In genomic region chr1:113041569-113042335, GRCh38 we compare ENCODE assay signal across 1 cellular context.
A peak's percentile ranks its signal among the peaks of the same experiment; 100 is the strongest.
TF ChIP-seq lines count a peak whose summit lies in the region.

No MANE protein-coding gene starts in this region.

TF ChIP-seq in K562, 482 proteins besides CTCF, POLR2A, EP300 and RAD21 (continued from another document and continues in another):
- TF ChIP-seq, protein P1, sequence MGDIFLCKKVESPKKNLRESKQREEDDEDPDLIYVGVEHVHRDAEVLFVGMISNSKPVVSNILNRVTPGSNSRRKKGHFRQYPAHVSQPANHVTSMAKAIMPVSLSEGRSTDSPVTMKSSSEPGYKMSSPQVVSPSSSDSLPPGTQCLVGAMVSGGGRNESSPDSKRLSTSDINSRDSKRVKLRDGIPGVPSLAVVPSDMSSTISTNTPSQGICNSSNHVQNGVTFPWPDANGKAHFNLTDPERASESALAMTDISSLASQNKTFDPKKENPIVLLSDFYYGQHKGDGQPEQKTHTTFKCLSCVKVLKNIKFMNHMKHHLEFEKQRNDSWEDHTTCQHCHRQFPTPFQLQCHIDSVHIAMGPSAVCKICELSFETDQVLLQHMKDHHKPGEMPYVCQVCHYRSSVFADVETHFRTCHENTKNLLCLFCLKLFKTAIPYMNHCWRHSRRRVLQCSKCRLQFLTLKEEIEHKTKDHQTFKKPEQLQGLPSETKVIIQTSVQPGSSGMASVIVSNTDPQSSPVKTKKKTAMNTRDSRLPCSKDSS (IDR thresholded peaks at IDR 0.05; ENCODE audit: low read depth, partially characterized antibody), result no peak
- TF ChIP-seq RFX1 (IDR thresholded peaks at IDR 0.05) (no peak), KLF13 (tag; IDR thresholded peaks at IDR 0.05; ENCODE audit: borderline replicate concordance, low read depth) (no peak), ZNF436 (CRISPR knock-in tag; IDR thresholded peaks at IDR 0.05) (no peak), MAFF (IDR thresholded peaks at IDR 0.05; ENCODE audit: low read length) (no peak; the same call in 1 of the 2 replicates), HEY1 (CRISPR knock-in tag; IDR thresholded peaks at IDR 0.05; ENCODE audit: borderline replicate concordance) (no peak), SMARCE1 (IDR thresholded peaks at IDR 0.05) (peak; percentile 29; the same call in 1 of the 2 replicates), NCOR1 (IDR thresholded peaks at IDR 0.05) (peak; percentile 90), RBM17 (IDR thresholded peaks at IDR 0.05; ENCODE audit: borderline replicate concordance, low read depth, low read length) (no peak), SIN3A (IDR thresholded peaks at IDR 0.05; ENCODE audit: borderline replicate concordance in 2 of 2, control insufficient read depth in 1 of 2, low read depth in 2 of 2, low read length in 2 of 2) (no peak), ATF6 (CRISPR knock-in tag; IDR thresholded peaks at IDR 0.05) (no peak), MED1 (CRISPR knock-in tag; IDR thresholded peaks at IDR 0.05; ENCODE audit: borderline replicate concordance) (no peak), CGGBP1 (CRISPR knock-in tag; IDR thresholded peaks at IDR 0.05) (no peak), NFXL1 (CRISPR knock-in tag; IDR thresholded peaks at IDR 0.05) (no peak), ARID2 (IDR thresholded peaks at IDR 0.05) (no peak), GATAD2B (IDR thresholded peaks at IDR 0.05; ENCODE audit: borderline replicate concordance) (no peak), IRF2 (CRISPR knock-in tag; IDR thresholded peaks at IDR 0.05) (no peak), ZNF79 (CRISPR knock-in tag; IDR thresholded peaks at IDR 0.05; ENCODE audit: low read depth) (no peak), ZNF512 (tag; IDR thresholded peaks at IDR 0.05) (no peak), RNF219 (CRISPR knock-in tag; IDR thresholded peaks at IDR 0.05) (no peak), HDAC2 (IDR thresholded peaks at IDR 0.05) (no peak; the same call in 1 of the 2 replicates), SMARCC2 (IDR thresholded peaks at IDR 0.05; ENCODE audit: low read depth) (no peak), ZNF668 (CRISPR knock-in tag; IDR thresholded peaks at IDR 0.05) (no peak), ZNF695 (CRISPR knock-in tag; IDR thresholded peaks at IDR 0.05) (no peak), RAD51 (IDR thresholded peaks at IDR 0.05; ENCODE audit: borderline replicate concordance, low read depth) (no peak), RB1 (IDR thresholded peaks at IDR 0.05; ENCODE audit: low read depth) (0 out of 2 replicates have a peak, but pooled peaks have one; percentile 19), CREB3L1 (IDR thresholded peaks at IDR 0.05; ENCODE audit: borderline replicate concordance, low read depth) (no peak), TCF3 (CRISPR knock-in tag; IDR thresholded peaks at IDR 0.05) (peak; percentile 89), NR4A1 (CRISPR knock-in tag; IDR thresholded peaks at IDR 0.05) (no peak), NR4A1 (tag; IDR thresholded peaks at IDR 0.05) (no peak)
- TF ChIP-seq, protein P2, sequence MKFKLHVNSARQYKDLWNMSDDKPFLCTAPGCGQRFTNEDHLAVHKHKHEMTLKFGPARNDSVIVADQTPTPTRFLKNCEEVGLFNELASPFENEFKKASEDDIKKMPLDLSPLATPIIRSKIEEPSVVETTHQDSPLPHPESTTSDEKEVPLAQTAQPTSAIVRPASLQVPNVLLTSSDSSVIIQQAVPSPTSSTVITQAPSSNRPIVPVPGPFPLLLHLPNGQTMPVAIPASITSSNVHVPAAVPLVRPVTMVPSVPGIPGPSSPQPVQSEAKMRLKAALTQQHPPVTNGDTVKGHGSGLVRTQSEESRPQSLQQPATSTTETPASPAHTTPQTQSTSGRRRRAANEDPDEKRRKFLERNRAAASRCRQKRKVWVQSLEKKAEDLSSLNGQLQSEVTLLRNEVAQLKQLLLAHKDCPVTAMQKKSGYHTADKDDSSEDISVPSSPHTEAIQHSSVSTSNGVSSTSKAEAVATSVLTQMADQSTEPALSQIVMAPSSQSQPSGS (CRISPR knock-in tag; IDR thresholded peaks at IDR 0.05), result no peak
- TF ChIP-seq, protein P3, sequence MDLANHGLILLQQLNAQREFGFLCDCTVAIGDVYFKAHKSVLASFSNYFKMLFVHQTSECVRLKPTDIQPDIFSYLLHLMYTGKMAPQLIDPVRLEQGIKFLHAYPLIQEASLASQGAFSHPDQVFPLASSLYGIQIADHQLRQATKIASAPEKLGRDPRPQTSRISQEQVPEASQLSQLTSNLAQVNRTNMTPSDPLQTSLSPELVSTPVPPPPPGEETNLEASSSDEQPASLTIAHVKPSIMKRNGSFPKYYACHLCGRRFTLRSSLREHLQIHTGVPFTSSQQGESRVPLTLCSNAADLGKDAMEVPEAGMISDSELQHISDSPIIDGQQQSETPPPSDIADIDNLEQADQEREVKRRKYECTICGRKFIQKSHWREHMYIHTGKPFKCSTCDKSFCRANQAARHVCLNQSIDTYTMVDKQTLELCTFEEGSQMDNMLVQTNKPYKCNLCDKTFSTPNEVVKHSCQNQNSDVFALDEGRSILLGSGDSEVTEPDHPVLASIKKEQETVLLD (IDR thresholded peaks at IDR 0.05), result no peak
- TF ChIP-seq, protein P4, sequence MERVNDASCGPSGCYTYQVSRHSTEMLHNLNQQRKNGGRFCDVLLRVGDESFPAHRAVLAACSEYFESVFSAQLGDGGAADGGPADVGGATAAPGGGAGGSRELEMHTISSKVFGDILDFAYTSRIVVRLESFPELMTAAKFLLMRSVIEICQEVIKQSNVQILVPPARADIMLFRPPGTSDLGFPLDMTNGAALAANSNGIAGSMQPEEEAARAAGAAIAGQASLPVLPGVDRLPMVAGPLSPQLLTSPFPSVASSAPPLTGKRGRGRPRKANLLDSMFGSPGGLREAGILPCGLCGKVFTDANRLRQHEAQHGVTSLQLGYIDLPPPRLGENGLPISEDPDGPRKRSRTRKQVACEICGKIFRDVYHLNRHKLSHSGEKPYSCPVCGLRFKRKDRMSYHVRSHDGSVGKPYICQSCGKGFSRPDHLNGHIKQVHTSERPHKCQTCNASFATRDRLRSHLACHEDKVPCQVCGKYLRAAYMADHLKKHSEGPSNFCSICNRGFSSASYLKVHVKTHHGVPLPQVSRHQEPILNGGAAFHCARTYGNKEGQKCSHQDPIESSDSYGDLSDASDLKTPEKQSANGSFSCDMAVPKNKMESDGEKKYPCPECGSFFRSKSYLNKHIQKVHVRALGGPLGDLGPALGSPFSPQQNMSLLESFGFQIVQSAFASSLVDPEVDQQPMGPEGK (CRISPR knock-in tag; IDR thresholded peaks at IDR 0.05; ENCODE audit: borderline replicate concordance), result no peak
- TF ChIP-seq, protein P5, sequence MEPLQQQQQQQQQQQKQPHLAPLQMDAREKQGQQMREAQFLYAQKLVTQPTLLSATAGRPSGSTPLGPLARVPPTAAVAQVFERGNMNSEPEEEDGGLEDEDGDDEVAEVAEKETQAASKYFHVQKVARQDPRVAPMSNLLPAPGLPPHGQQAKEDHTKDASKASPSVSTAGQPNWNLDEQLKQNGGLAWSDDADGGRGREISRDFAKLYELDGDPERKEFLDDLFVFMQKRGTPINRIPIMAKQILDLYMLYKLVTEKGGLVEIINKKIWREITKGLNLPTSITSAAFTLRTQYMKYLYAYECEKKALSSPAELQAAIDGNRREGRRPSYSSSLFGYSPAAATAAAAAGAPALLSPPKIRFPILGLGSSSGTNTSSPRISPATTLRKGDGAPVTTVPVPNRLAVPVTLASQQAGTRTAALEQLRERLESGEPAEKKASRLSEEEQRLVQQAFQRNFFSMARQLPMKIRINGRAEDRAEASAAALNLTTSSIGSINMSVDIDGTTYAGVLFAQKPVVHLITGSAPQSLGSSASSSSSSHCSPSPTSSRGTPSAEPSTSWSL (CRISPR knock-in tag; IDR thresholded peaks at IDR 0.05; ENCODE audit: borderline replicate concordance), result no peak
- TF ChIP-seq, protein P6, sequence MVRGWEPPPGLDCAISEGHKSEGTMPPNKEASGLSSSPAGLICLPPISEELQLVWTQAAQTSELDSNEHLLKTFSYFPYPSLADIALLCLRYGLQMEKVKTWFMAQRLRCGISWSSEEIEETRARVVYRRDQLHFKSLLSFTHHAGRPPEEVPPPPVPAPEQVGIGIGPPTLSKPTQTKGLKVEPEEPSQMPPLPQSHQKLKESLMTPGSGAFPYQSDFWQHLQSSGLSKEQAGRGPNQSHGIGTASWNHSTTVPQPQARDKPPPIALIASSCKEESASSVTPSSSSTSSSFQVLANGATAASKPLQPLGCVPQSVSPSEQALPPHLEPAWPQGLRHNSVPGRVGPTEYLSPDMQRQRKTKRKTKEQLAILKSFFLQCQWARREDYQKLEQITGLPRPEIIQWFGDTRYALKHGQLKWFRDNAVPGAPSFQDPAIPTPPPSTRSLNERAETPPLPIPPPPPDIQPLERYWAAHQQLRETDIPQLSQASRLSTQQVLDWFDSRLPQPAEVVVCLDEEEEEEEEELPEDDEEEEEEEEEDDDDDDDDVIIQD (CRISPR knock-in tag; IDR thresholded peaks at IDR 0.05), result no peak
